In genomic region chr6:13445005-13445743, GRCh38 we compare ENCODE assay signal across 8 cellular contexts. TPM values are rescaled to one million over a fixed set of nuclear protein-coding genes. Genes with fewer than 3 reads are reported as not detected.
DNase-seq lines count a peak whose midpoint lies in the region; ATAC-seq and TF ChIP-seq lines count a peak whose summit lies in the region.

No MANE protein-coding gene starts in this region.

- no peak for TF ChIP-seq RAD21 in IMR-90 (IDR thresholded peaks at IDR 0.05; ENCODE audit: low read length)

- no peak overlapping the region for H3K4me3 ChIP-seq in BLaER1 treated with 17β-estradiol and CSF1 and Interleukin-3, amounts not matched to agents 10 nM and 100 nM
- no peak overlapping the region for H3K4me3 ChIP-seq in IMR-90 (ENCODE audit: insufficient read depth, low read depth, low read length)
- no peak overlapping the region for H3K4me3 ChIP-seq in SJCRH30

- no peak overlapping the region for H4K8ac ChIP-seq in IMR-90 (ENCODE audit: low read depth in 2 of 2, low read length in 2 of 2)

- no peak overlapping the region; the same call in 1 of the 2 replicates for H3K18ac ChIP-seq in IMR-90 (ENCODE audit: low read depth, low read length)

- no peak overlapping the region for H3K23ac ChIP-seq in IMR-90 (ENCODE audit: low read depth, low read length)

- POLR2A ChIA-PET in IMR-90 (lab: Charles Lee; ENCODE audit: unreplicated experiment), result interaction anchor here (0.6 kb wide), 1 partner anchor 256 kb away, joined by 4 read pairs; no protein-coding TSS in a partner anchor

- TF ChIP-seq CTCF in IMR-90 (conservative IDR thresholded peaks at IDR 0.05; ENCODE audit: low read depth, low read length), result no peak

- ATAC-seq in IMR-90 (ENCODE audit: low read depth) (peak; percentile 38), left cardiac atrium (peak; percentile 51 to 55), HG02798 (IDR thresholded peaks at IDR 0.05; ENCODE audit: poor library complexity, unreplicated experiment) (no peak), GM21381 (IDR thresholded peaks at IDR 0.05; ENCODE audit: unreplicated experiment) (no peak)
- peak in 1 of 2 donors; percentile 55 for ATAC-seq in stimulated activated naive B cell treated with anti-CD40 and anti-IgM and Interleukin-4, amounts not matched to agents 10 μg/mL and 1 μg/mL and 100 μg/mL, for 72 hours (replicated peaks)

- no peak overlapping the region for H2AK9ac ChIP-seq in IMR-90 (replicated peaks; ENCODE audit: low read depth, low read length, poor library complexity)

- H4K91ac ChIP-seq in IMR-90 (ENCODE audit: insufficient read depth, low read depth, low read length), result no peak overlapping the region

- CTCF ChIA-PET in IMR-90 (lab: Yijun Ruan, JAX), result interaction anchor here (0.6 kb wide), 1 partner anchor 1515 kb away, joined by 6 read pairs; no protein-coding TSS in a partner anchor

- H3K4ac ChIP-seq in IMR-90 (ENCODE audit: low read depth, low read length), result no peak overlapping the region

- H3K36me3 ChIP-seq in BLaER1 treated with 17β-estradiol and CSF1 and Interleukin-3, amounts not matched to agents 10 nM and 100 nM, result peaks cover 0 to 7% (median 0%) of the 10 kb centered on the region in 11 experiments; a peak in 9 of 22 replicates
- H3K36me3 ChIP-seq in IMR-90 (ENCODE audit: control insufficient read depth, insufficient read depth, low read length), result no peaks in the 10 kb centered on the region
- H3K36me3 ChIP-seq in SJCRH30, result no peaks in the 10 kb centered on the region

- H2AK5ac ChIP-seq in IMR-90 (ENCODE audit: low read depth, low read length), result no peak overlapping the region

- peaks cover 0 to 2% of the 10 kb centered on the region in 2 experiments; a peak in 1 of 4 replicates for H3K79me1 ChIP-seq in IMR-90 (ENCODE audit: low read depth in 1 of 2, low read length in 2 of 2)

- H3K27ac Mint-ChIP-seq in stimulated activated naive B cell treated with anti-CD40 and anti-IgM and Interleukin-4, amounts not matched to agents 10 μg/mL and 1 μg/mL and 100 μg/mL, for 72 hours, result peak overlapping the region; percentile 10

- H2BK5ac ChIP-seq in IMR-90 (ENCODE audit: low read depth, low read length, poor library complexity, severe bottlenecking), result no peak overlapping the region

- H3K36me3 Mint-ChIP-seq in stimulated activated naive B cell treated with anti-CD40 and anti-IgM and Interleukin-4, amounts not matched to agents 10 μg/mL and 1 μg/mL and 100 μg/mL, for 72 hours, result peaks cover 11% of the 10 kb centered on the region in 2 donors

- H3K9me1 ChIP-seq in IMR-90 (ENCODE audit: insufficient read depth, low read length), result no peaks in the 10 kb centered on the region

- no peak overlapping the region for H2BK20ac ChIP-seq in IMR-90 (ENCODE audit: low read depth, low read length)

- in situ Hi-C loops in IMR-90 (cut with MboI; ENCODE audit: low sequenced_read_pairs), result no loop called here

- peaks cover 0 to 21% (median 0%) of the 10 kb centered on the region in 11 experiments; a peak in 6 of 22 replicates for H4K20me1 ChIP-seq in BLaER1 treated with 17β-estradiol and CSF1 and Interleukin-3, amounts not matched to agents 10 nM and 100 nM
- H4K20me1 ChIP-seq in IMR-90 (ENCODE audit: insufficient read depth, low read length), result no peaks in the 10 kb centered on the region

- peaks cover 3 to 4% of the 10 kb centered on the region in 2 donors for H3K9me3 Mint-ChIP-seq in stimulated activated naive B cell treated with anti-CD40 and anti-IgM and Interleukin-4, amounts not matched to agents 10 μg/mL and 1 μg/mL and 100 μg/mL, for 72 hours

- intact Hi-C loops in IMR-90 (cut with micrococcal nuclease), result no loop called here
- intact Hi-C loops in left cardiac atrium (cut with DNase I), result no loop called here

- TF ChIP-seq POLR2A in IMR-90 (IDR thresholded peaks at IDR 0.05; ENCODE audit: low read depth, low read length), result no peak

- H3K14ac ChIP-seq in IMR-90 (replicated peaks; ENCODE audit: low read depth, low read length), result no peak overlapping the region

- DNase-seq in IMR-90 (peak; percentile 64), SJCRH30 (peak; percentile 58 to 73), left cardiac atrium (peak; percentile 73), medulla oblongata (ENCODE audit: extremely low spot score) (no peak)
- DNase-seq in stimulated activated naive B cell treated with anti-CD40 and anti-IgM and Interleukin-4, amounts not matched to agents 10 μg/mL and 1 μg/mL and 100 μg/mL, for 72 hours, result no peak

- H3K4me1 ChIP-seq in BLaER1 treated with 17β-estradiol and CSF1 and Interleukin-3, amounts not matched to agents 10 nM and 100 nM, result peaks cover 23 to 48% (median 41%) of the 10 kb centered on the region in 10 experiments
- H3K4me1 ChIP-seq in IMR-90 (ENCODE audit: control insufficient read depth, insufficient read depth, low read length), result peaks cover 8% of the 10 kb centered on the region
- H3K4me1 ChIP-seq in SJCRH30, result no peaks in the 10 kb centered on the region

- no peaks in the 10 kb centered on the region for H3K27me3 Mint-ChIP-seq in stimulated activated naive B cell treated with anti-CD40 and anti-IgM and Interleukin-4, amounts not matched to agents 10 μg/mL and 1 μg/mL and 100 μg/mL, for 72 hours

- peaks cover 0 to 15% (median 11%) of the 10 kb centered on the region in 11 experiments; a peak in 10 of 22 replicates for H3K9me3 ChIP-seq in BLaER1 treated with 17β-estradiol and CSF1 and Interleukin-3, amounts not matched to agents 10 nM and 100 nM (replicated peaks in 1 of 11)
- no peaks in the 10 kb centered on the region for H3K9me3 ChIP-seq in IMR-90 (ENCODE audit: control insufficient read depth, insufficient read depth, low read length)
- no peaks in the 10 kb centered on the region for H3K9me3 ChIP-seq in SJCRH30 (replicated peaks)

- dilution Hi-C loops in IMR-90 (cut with HindIII; ENCODE audit: low sequenced_read_pairs, unreplicated experiment), result no loop called here

- BruUV-seq in IMR-90 (replicated peaks; lab: Mats Ljungman, UMichigan), result no TSS peak

- peak overlapping the region; percentile 47 to 78 (median 67) for H3K4me2 ChIP-seq in BLaER1 treated with 17β-estradiol and CSF1 and Interleukin-3, amounts not matched to agents 10 nM and 100 nM
- peak overlapping the region; percentile 37; the same call in 1 of the 2 replicates for H3K4me2 ChIP-seq in IMR-90 (ENCODE audit: low read depth, low read length)

- H4K5ac ChIP-seq in IMR-90 (ENCODE audit: low read depth, low read length), result no peak overlapping the region

- peak overlapping the region in 2 of 11 experiments; percentile 16 to 34; a peak in 3 of 22 replicates for H3K27ac ChIP-seq in BLaER1 treated with 17β-estradiol and CSF1 and Interleukin-3, amounts not matched to agents 10 nM and 100 nM
- H3K27ac ChIP-seq in IMR-90 (ENCODE audit: insufficient read depth, low read length) (peak overlapping the region; percentile 48; the same call in 1 of the 2 replicates), SJCRH30 (no peak overlapping the region)

- H2BK120ac ChIP-seq in IMR-90 (ENCODE audit: low read depth, low read length), result no peak overlapping the region; the same call in 1 of the 2 replicates

- H3K4me1 Mint-ChIP-seq in stimulated activated naive B cell treated with anti-CD40 and anti-IgM and Interleukin-4, amounts not matched to agents 10 μg/mL and 1 μg/mL and 100 μg/mL, for 72 hours, result peaks cover 22 to 30% of the 10 kb centered on the region in 2 donors

- peak overlapping the region in 3 of 11 experiments; percentile 4 to 21 (median 4); a peak in 2 of 22 replicates for H3K9ac ChIP-seq in BLaER1 treated with 17β-estradiol and CSF1 and Interleukin-3, amounts not matched to agents 10 nM and 100 nM
- no peak overlapping the region for H3K9ac ChIP-seq in IMR-90 (ENCODE audit: low read depth, low read length)

- no peaks in the 10 kb centered on the region for H3K27me3 ChIP-seq in BLaER1 treated with 17β-estradiol and CSF1 and Interleukin-3, amounts not matched to agents 10 nM and 100 nM
- H3K27me3 ChIP-seq in IMR-90 (ENCODE audit: control insufficient read depth, insufficient read depth, low read length) (no peaks in the 10 kb centered on the region), SJCRH30 (no peaks in the 10 kb centered on the region)

- H2BK15ac ChIP-seq in IMR-90 (ENCODE audit: low read depth, low read length), result no peak overlapping the region

- peak overlapping the region; percentile 3 to 60 for H3K4me3 Mint-ChIP-seq in stimulated activated naive B cell treated with anti-CD40 and anti-IgM and Interleukin-4, amounts not matched to agents 10 μg/mL and 1 μg/mL and 100 μg/mL, for 72 hours

- no CpG with 5 or more reads among the region's 9 CpGs for WGBS in IMR-90 (ENCODE audit: extremely low coverage in 2 of 2, insufficient read length in 1 of 2), 2 experiments

- no peak overlapping the region for H3K56ac ChIP-seq in IMR-90 (ENCODE audit: extremely low read depth, insufficient read depth, low read length)

- no peak overlapping the region for H2AFZ ChIP-seq in IMR-90 (replicated peaks; ENCODE audit: low read length, poor library complexity)

TF ChIP-seq in IMR-90, 13 proteins besides CTCF, POLR2A, EP300 and RAD21 (continues in another document):
- TF ChIP-seq MXI1 (IDR thresholded peaks at IDR 0.05; ENCODE audit: borderline replicate concordance, low read depth, low read length) (no peak), SMC3 (IDR thresholded peaks at IDR 0.05; ENCODE audit: low read depth, low read length) (no peak), FOS (IDR thresholded peaks at IDR 0.05; ENCODE audit: low read depth, low read length) (no peak), USF2 (IDR thresholded peaks at IDR 0.05; ENCODE audit: low read depth, low read length) (no peak), BHLHE40 (IDR thresholded peaks at IDR 0.05; ENCODE audit: low read depth, low read length) (no peak), NFE2L2 (IDR thresholded peaks at IDR 0.05; ENCODE audit: low read depth, low read length) (no peak), RFX5 (IDR thresholded peaks at IDR 0.05; ENCODE audit: low read depth, low read length) (no peak), CHD1 (IDR thresholded peaks at IDR 0.05; ENCODE audit: low read depth, low read length) (no peak)

RNA-seq across cellular contexts. Expression of gene GFOD1, which starts 42.2 kb away (rescaled TPM):
- 3.4 and 3.6 TPM in 2 replicates for total RNA-seq in IMR-90 (2012; rRNA removed)
- polyA plus RNA-seq in IMR-90 (2012; rRNA removed), result 1.8 and 2.2 TPM in 2 replicates
- 0.78 and 1.7 TPM in 2 replicates for polyA plus RNA-seq in IMR-90 (2012; cell fraction: cytosol; rRNA removed)
- polyA plus RNA-seq in IMR-90 (2012; cell fraction: nucleus; rRNA removed; ENCODE audit: low replicate concordance), result 3.5 and 3.9 TPM in 2 replicates
- total RNA-seq in SJCRH30 (2014; rRNA removed; shearing (Covaris generic)), result 1.7 and 2.9 TPM in 2 replicates
- total RNA-seq in left cardiac atrium, result 10 to 100 TPM; 59.3 to 78.3 TPM

Comparison
In these comparisons a context has a peak if more than half of its experiments do, and no peak if none do; other contexts are left out.
1. ATAC-seq: peak in IMR-90 (single experiment) and left cardiac atrium (2 of 2); none in HG02798 (single experiment) and GM21381 (single experiment).
2. DNase-seq: peak in IMR-90 (single experiment), SJCRH30 (2 of 2) and left cardiac atrium (single experiment); none in stimulated activated naive B cell treated with anti-CD40 and anti-IgM and Interleukin-4, amounts not matched to agents 10 μg/mL and 1 μg/mL and 100 μg/mL, for 72 hours (single experiment) and medulla oblongata (single experiment).
3. RNA of gene GFOD1, which starts 42.2 kb away (total RNA-seq): 59.3 to 78.3 TPM in left cardiac atrium; 3.4 to 3.6 TPM in IMR-90 and 1.7 to 2.9 TPM in SJCRH30; every median in the first group is over 10 times any median in the second.